Comparison of ENCODE assay signal across 22 cellular contexts in genomic region chr22:42787357-42787736, GRCh38.
"Had no signal": no experiment of that assay in that cellular context is flagged by ENCODE, and none has a peak within 500 bp of the region (broad histone marks: within the 10 kb centered on the region; RNA-seq: fewer than 3 reads in every experiment).

No MANE protein-coding gene starts in this region.

- H3K4me3 ChIP-seq: breast epithelium, K562, PC-9 had no signal

- H3K4me1 Mint-ChIP-seq: activated CD4-positive, alpha-beta memory T cell treated with anti-CD3 and anti-CD28 coated beads, Interleukin-2, amount 10 ng/mL, durations not matched to agents 7 days and 5 days; activated CD4-positive, alpha-beta T cell treated with anti-CD3 and anti-CD28 coated beads for 36 hours; activated naive CD4-positive, alpha-beta T cell treated with anti-CD3 and anti-CD28 coated beads, Interleukin-2, amount 50 U/mL, for 24 hours had no signal

- H3K27me3 Mint-ChIP-seq: activated CD4-positive, alpha-beta memory T cell treated with anti-CD3 and anti-CD28 coated beads, Interleukin-2, amount 10 ng/mL, durations not matched to agents 7 days and 5 days; activated CD4-positive, alpha-beta T cell treated with anti-CD3 and anti-CD28 coated beads for 36 hours; activated naive CD4-positive, alpha-beta T cell treated with anti-CD3 and anti-CD28 coated beads, Interleukin-2, amount 50 U/mL, for 24 hours had no signal

- H3K36me3 ChIP-seq: breast epithelium had no signal

- H3K4me1 ChIP-seq: breast epithelium had no signal

- H3K4me3 Mint-ChIP-seq: activated CD4-positive, alpha-beta memory T cell treated with anti-CD3 and anti-CD28 coated beads, Interleukin-2, amount 10 ng/mL, durations not matched to agents 7 days and 5 days; activated CD4-positive, alpha-beta T cell treated with anti-CD3 and anti-CD28 coated beads for 36 hours; activated naive CD4-positive, alpha-beta T cell treated with anti-CD3 and anti-CD28 coated beads, Interleukin-2, amount 50 U/mL, for 24 hours had no signal

- H3K27ac Mint-ChIP-seq: activated CD4-positive, alpha-beta memory T cell treated with anti-CD3 and anti-CD28 coated beads, Interleukin-2, amount 10 ng/mL, durations not matched to agents 7 days and 5 days; activated CD4-positive, alpha-beta T cell treated with anti-CD3 and anti-CD28 coated beads for 36 hours had no signal

- H3K9me3 Mint-ChIP-seq: activated CD4-positive, alpha-beta memory T cell treated with anti-CD3 and anti-CD28 coated beads, Interleukin-2, amount 10 ng/mL, durations not matched to agents 7 days and 5 days; activated naive CD4-positive, alpha-beta T cell treated with anti-CD3 and anti-CD28 coated beads, Interleukin-2, amount 50 U/mL, for 24 hours had no signal

- H3K27me3 ChIP-seq: breast epithelium had no signal

- H3K9me3 ChIP-seq: breast epithelium had no signal

- H2AFZ ChIP-seq: PC-9 had no signal

- H3K27ac ChIP-seq: breast epithelium, PC-9, VCaP had no signal

- H3K4me2 ChIP-seq: PC-9 had no signal

- H3K36me3 Mint-ChIP-seq: activated naive CD4-positive, alpha-beta T cell treated with anti-CD3 and anti-CD28 coated beads, Interleukin-2, amount 50 U/mL, for 24 hours had no signal

- DNase-seq: activated CD4-positive, alpha-beta memory T cell treated with anti-CD3 and anti-CD28 coated beads, Interleukin-2, amount 10 ng/mL, durations not matched to agents 7 days and 5 days; activated CD4-positive, alpha-beta T cell treated with anti-CD3 and anti-CD28 coated beads for 36 hours; activated CD4-positive, alpha-beta T cell treated with anti-CD3 and anti-CD28 coated beads, Interleukin-2, amount 50 U/mL, for 1 hour; activated effector memory CD4-positive, alpha-beta T cell treated with Interleukin-2 at 50 U/mL for 16 hours; activated naive CD4-positive, alpha-beta T cell; activated T-cell treated with anti-CD3 and anti-CD28 coated beads for 4 hours; aorta; Karpas-422; NCI-H1105 treated with DMSO at 0.1 percent for 48 hours; NCI-H1436 treated with DMSO at 0.1 percent for 48 hours; NCI-H187; NCI-H2081; NCI-H510A treated with DMSO at 0.1 percent for 48 hours; NCI-H69; PC-9; SIG-M5; T-helper 2 cell; T1000 had no signal

- ATAC-seq: activated CD4-positive, alpha-beta T cell treated with anti-CD3 and anti-CD28 coated beads for 36 hours; K562 had no signal
